20 cellular contexts compared by ENCODE assay signal in the genomic region with DNA sequence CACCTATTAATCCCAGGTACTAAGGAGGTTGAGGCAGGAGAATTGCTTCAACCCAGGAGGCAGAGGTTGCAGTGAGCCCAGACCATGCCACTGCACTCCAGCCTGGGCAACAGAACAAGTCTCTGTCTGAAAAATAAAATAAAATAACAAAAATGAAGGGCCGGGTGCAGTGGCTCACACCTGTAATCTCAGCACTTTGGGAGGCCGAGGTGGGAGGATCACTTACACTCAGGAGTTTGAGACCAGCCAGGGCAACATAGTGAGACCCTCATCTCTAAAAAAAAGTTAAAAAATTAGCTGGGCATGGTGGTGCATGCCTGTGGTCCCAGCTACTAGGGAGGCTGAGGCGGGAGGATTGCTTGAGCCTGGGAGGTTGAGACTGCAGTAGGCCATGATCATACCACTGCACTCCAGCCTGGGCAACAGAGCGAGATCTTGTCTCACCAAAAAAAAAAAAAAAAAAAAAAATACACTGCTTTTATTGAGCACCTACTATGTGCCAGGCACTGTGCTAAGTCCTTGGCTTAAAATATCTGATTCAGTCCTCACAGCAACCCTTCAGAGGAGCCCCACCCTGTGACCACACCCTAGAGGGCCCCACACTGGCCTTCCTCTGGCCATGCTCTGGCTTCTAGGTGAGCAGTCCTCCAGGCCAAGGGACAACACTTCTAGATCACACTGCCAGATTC. TPM values are rescaled to one million over a fixed set of nuclear protein-coding genes. Genes with fewer than 3 reads are reported as not detected.
"Had no signal": no experiment of that assay in that cellular context is flagged by ENCODE, and none has a peak within 500 bp of the region (broad histone marks: within the 10 kb centered on the region; RNA-seq: fewer than 3 reads in every experiment).

No MANE protein-coding gene starts in this region.

RNA-seq across cellular contexts. Expression of gene RAB17, which starts 5.4 kb away (rescaled TPM):
- total RNA-seq: activated B cell treated with CpG ODN at 0.5 μM for 24 hours had no signal
- polyA plus RNA-seq: neural cell had no signal

RNA-seq across cellular contexts. Expression of gene PRLH, which starts 29.6 kb away (rescaled TPM):
- total RNA-seq: activated B cell treated with CpG ODN at 0.5 μM for 24 hours; activated CD8-positive, alpha-beta T cell treated with anti-CD3 and anti-CD28 coated beads for 36 hours; activated T-cell treated with anti-CD3 and anti-CD28 coated beads, Interleukin-2, amount 50 U/mL, for 4 hours; activated T-helper 17 cell treated with anti-CD3 and anti-CD28 coated beads, Interleukin-2, amount 50 U/mL, for 72 hours; colonic mucosa; dorsolateral prefrontal cortex; fibroblast of lung; fibroblast of villous mesenchyme; left lung; lung; mesenteric fat pad; mucosa of descending colon; pancreas; pulmonary artery endothelial cell; right cardiac atrium; skeletal muscle tissue; subcutaneous adipose tissue; urinary bladder had no signal
- polyA plus RNA-seq: fibroblast of lung, lung, neural cell, pancreas, right cardiac atrium, thymus, urinary bladder had no signal
